ENCODE assay signal across 13 cellular contexts in genomic region chr4:153485374-153485773, GRCh38. TPM values are rescaled to one million over a fixed set of nuclear protein-coding genes. Genes with fewer than 3 reads are reported as not detected.
DNase-seq lines count a peak whose midpoint lies in the region; ATAC-seq and TF ChIP-seq lines count a peak whose summit lies in the region.
"Had no signal": no experiment of that assay in that cellular context is flagged by ENCODE, and none has a peak within 500 bp of the region (broad histone marks: within the 10 kb centered on the region; RNA-seq: fewer than 3 reads in every experiment).

No MANE protein-coding gene starts in this region.

- H3K36me3 ChIP-seq in CD8-positive, alpha-beta memory T cell (ENCODE audit: insufficient read depth, low read length), result no peaks in the 10 kb centered on the region
- H3K36me3 ChIP-seq in GM23338 (ENCODE audit: insufficient read depth) (no peaks in the 10 kb centered on the region), psoas muscle (ENCODE audit: insufficient read depth in 1 of 2, low read depth in 1 of 2) (peaks cover 0 to 5% of the 10 kb centered on the region in 2 donors)

- H3K9me2 ChIP-seq in GM23338 (ENCODE audit: insufficient read depth), result no peaks in the 10 kb centered on the region

- peaks cover 73 to 87% (median 85%) of the 10 kb centered on the region in 3 donors for H3K4me1 Mint-ChIP-seq in CD8-positive, alpha-beta memory T cell
- peaks cover 50% of the 10 kb centered on the region for H3K4me1 Mint-ChIP-seq in GM23338
- H3K4me1 Mint-ChIP-seq in activated naive CD8-positive, alpha-beta T cell treated with anti-CD3 and anti-CD28 coated beads, Interleukin-2, amount 50 U/mL, for 24 hours, result peaks cover 83% of the 10 kb centered on the region

- 0 out of 2 replicates have a peak, but pooled peaks cover 4% of the 10 kb centered on the region for H4K20me1 ChIP-seq in GM23338 (replicated peaks; ENCODE audit: insufficient read depth)

- no peak overlapping the region for H3K27ac ChIP-seq in CD8-positive, alpha-beta memory T cell (ENCODE audit: low read depth, low read length)
- H3K27ac ChIP-seq in GM23338 (ENCODE audit: low read depth), result peak overlapping the region; percentile 37; the same call in 1 of the 2 replicates
- peak overlapping the region; percentile 87 for H3K27ac ChIP-seq in psoas muscle

- no peaks in the 10 kb centered on the region for H3K9me3 Mint-ChIP-seq in CD8-positive, alpha-beta memory T cell
- no peaks in the 10 kb centered on the region for H3K9me3 Mint-ChIP-seq in GM23338
- H3K9me3 Mint-ChIP-seq in activated naive CD8-positive, alpha-beta T cell treated with anti-CD3 and anti-CD28 coated beads, Interleukin-2, amount 50 U/mL, for 24 hours, result no peaks in the 10 kb centered on the region
- H3K9me3 Mint-ChIP-seq: brain had no signal

- POLR2A ChIA-PET in CD8-positive, alpha-beta memory T cell (lab: Charles Lee), result no interaction called here

- no peak overlapping the region for H3K4me3 ChIP-seq in CD8-positive, alpha-beta memory T cell (ENCODE audit: low read length)
- H3K4me3 ChIP-seq in GM23338, result no peak overlapping the region
- H3K4me3 ChIP-seq in psoas muscle, result no peak overlapping the region

- CTCF ChIA-PET in CD8-positive, alpha-beta memory T cell (lab: Charles Lee), result interaction anchor here (10.8 kb wide), 1 partner anchor 19 kb away, joined by 70 read pairs; the partner anchor contains the start of gene TMEM131L

- intact Hi-C loops in psoas muscle (cut with DNase I), result loop anchor here in 1 of 2 donors (5.0 kb wide), 1 partner anchor 82 kb away; no protein-coding TSS in a partner anchor

- H3K4me3 Mint-ChIP-seq in CD8-positive, alpha-beta memory T cell, result peak overlapping the region in 1 of 7 donors; percentile 85
- H3K4me3 Mint-ChIP-seq in GM23338, result no peak overlapping the region
- H3K4me3 Mint-ChIP-seq in activated naive CD8-positive, alpha-beta T cell treated with anti-CD3 and anti-CD28 coated beads, Interleukin-2, amount 50 U/mL, for 24 hours, result no peak overlapping the region
- H3K4me3 Mint-ChIP-seq: brain had no signal

- H2AFZ ChIP-seq in GM23338, result no peak overlapping the region

- H3K36me3 Mint-ChIP-seq in CD8-positive, alpha-beta memory T cell, result peaks cover 0 to 16% (median 2%) of the 10 kb centered on the region in 3 donors
- H3K36me3 Mint-ChIP-seq in GM23338 (ENCODE audit: low read depth), result peaks cover 6% of the 10 kb centered on the region
- H3K36me3 Mint-ChIP-seq in activated naive CD8-positive, alpha-beta T cell treated with anti-CD3 and anti-CD28 coated beads, Interleukin-2, amount 50 U/mL, for 24 hours (ENCODE audit: low read depth), result peaks cover 23% of the 10 kb centered on the region

- ATAC-seq in GM23338, result no peak
- ATAC-seq in activated naive CD8-positive, alpha-beta T cell treated with anti-CD3 and anti-CD28 coated beads, Interleukin-2, amount 50 U/mL, for 24 hours, result no peak
- ATAC-seq in psoas muscle, result no peak

- H3K4me1 ChIP-seq in CD8-positive, alpha-beta memory T cell (ENCODE audit: insufficient read depth, low read length), result peaks cover 84% of the 10 kb centered on the region
- H3K4me1 ChIP-seq in GM23338 (ENCODE audit: insufficient read depth) (peaks cover 47% of the 10 kb centered on the region), psoas muscle (peaks cover 79% of the 10 kb centered on the region)

- 0 out of 2 replicates have a peak, but pooled peaks cover 7% of the 10 kb centered on the region for H3F3A ChIP-seq in GM23338 (replicated peaks; ENCODE audit: low read depth)

- peak overlapping the region in 7 of 8 donors; percentile 44 to 97 (median 75) for H3K27ac Mint-ChIP-seq in CD8-positive, alpha-beta memory T cell
- no peak overlapping the region; the same call in 1 of the 2 replicates for H3K27ac Mint-ChIP-seq in GM23338
- peak overlapping the region; percentile 12 for H3K27ac Mint-ChIP-seq in activated naive CD8-positive, alpha-beta T cell treated with anti-CD3 and anti-CD28 coated beads, Interleukin-2, amount 50 U/mL, for 24 hours

- WGBS in psoas muscle, 3 donors, result 69 to 89% (median 78%) methylated on average over 1 of the region's 1 CpG

- no peaks in the 10 kb centered on the region for H3K27me3 Mint-ChIP-seq in CD8-positive, alpha-beta memory T cell
- peaks cover 3% of the 10 kb centered on the region for H3K27me3 Mint-ChIP-seq in GM23338 (ENCODE audit: insufficient read depth, low read depth, poor library complexity)
- H3K27me3 Mint-ChIP-seq in activated naive CD8-positive, alpha-beta T cell treated with anti-CD3 and anti-CD28 coated beads, Interleukin-2, amount 50 U/mL, for 24 hours, result peaks cover 2% of the 10 kb centered on the region
- H3K27me3 Mint-ChIP-seq: brain had no signal

- no peak for DNase-seq in CD8-positive, alpha-beta memory T cell
- no peak for DNase-seq in GM23338 (ENCODE audit: low spot score)
- DNase-seq in activated naive CD8-positive, alpha-beta T cell treated with anti-CD3 and anti-CD28 coated beads, Interleukin-2, amount 50 U/mL, for 24 hours, result no peak
- no peak for DNase-seq in psoas muscle
- DNase-seq in NCI-H2227 (lab: John Stamatoyannopoulos, UW; ENCODE audit: unreplicated experiment), result no peak
- DNase-seq in cerebellar cortex (ENCODE audit: low spot score), result no peak
- DNase-seq in UCSD-AML1 (lab: John Stamatoyannopoulos, UW; ENCODE audit: unreplicated experiment), result no peak
- DNase-seq: KBM-7, kidney glomerular epithelial cell, NCI-H1436 treated with DMSO at 0.1 percent for 48 hours, SIG-M5, substantia nigra had no signal

- no peaks in the 10 kb centered on the region for H3K9me3 ChIP-seq in CD8-positive, alpha-beta memory T cell (ENCODE audit: low read length)
- H3K9me3 ChIP-seq in psoas muscle, result no peaks in the 10 kb centered on the region

- TF ChIP-seq CTCF in GM23338 (conservative IDR thresholded peaks at IDR 0.05; ENCODE audit: low read depth in 2 of 2) (no peak), psoas muscle (IDR thresholded peaks at IDR 0.05) (no peak)

- no peaks in the 10 kb centered on the region for H3K27me3 ChIP-seq in CD8-positive, alpha-beta memory T cell (ENCODE audit: insufficient read depth, low read length, poor library complexity, severe bottlenecking)
- H3K27me3 ChIP-seq in GM23338 (ENCODE audit: insufficient read depth) (no peaks in the 10 kb centered on the region), psoas muscle (ENCODE audit: insufficient read depth in 3 of 3, low read length in 2 of 3) (no peaks in the 10 kb centered on the region)

- H3K4me2 ChIP-seq in GM23338, result no peak overlapping the region

- peaks cover 69% of the 10 kb centered on the region for H3K79me2 ChIP-seq in GM23338 (replicated peaks; ENCODE audit: insufficient read depth)

TF ChIP-seq in GM23338, 12 proteins besides CTCF, POLR2A, EP300 and RAD21 (continues in another document):
- TF ChIP-seq EZH2phosphoT487 (IDR thresholded peaks at IDR 0.05; ENCODE audit: unreplicated experiment), result no peak
- no peak for TF ChIP-seq EZH2 (IDR thresholded peaks at IDR 0.05; ENCODE audit: low read depth, unreplicated experiment)
- no peak for TF ChIP-seq ZNF114 (CRISPR knock-in tag; IDR thresholded peaks at IDR 0.05)
- no peak for TF ChIP-seq CREB1 (CRISPR knock-in tag; IDR thresholded peaks at IDR 0.05; ENCODE audit: low read depth)
- no peak for TF ChIP-seq NANOG (IDR thresholded peaks at IDR 0.05; ENCODE audit: borderline replicate concordance)
- no peak for TF ChIP-seq STAT1 (IDR thresholded peaks at IDR 0.05; ENCODE audit: unreplicated experiment)
- no peak for TF ChIP-seq JUNB (IDR thresholded peaks at IDR 0.05; ENCODE audit: unreplicated experiment)
- TF ChIP-seq REST (IDR thresholded peaks at IDR 0.05; ENCODE audit: unreplicated experiment), result no peak
- no peak for TF ChIP-seq ETS1 (IDR thresholded peaks at IDR 0.05)

RNA-seq across cellular contexts. Expression of gene TMEM131L, which starts 19.2 kb away (rescaled TPM):
- 10 to 100 TPM; 28.1 to 29.6 TPM for total RNA-seq in CD8-positive, alpha-beta memory T cell
- 28.6 TPM for polyA plus RNA-seq in CD8-positive, alpha-beta memory T cell
- 32.2 and 35.0 TPM in 2 replicates for total RNA-seq in GM23338 (2014; rRNA removed; shearing (Covaris generic))
- 11.1 TPM in 2 replicates for polyA plus RNA-seq in GM23338 (2016; fragmentation: Nextera tagmentation; extraction: Ambion mirVana)
- 10 to 100 TPM in 2 of 4 donors, 1 to 10 TPM in 2; 6.9 to 21.2 (median 11.5) TPM for total RNA-seq in psoas muscle
- polyA plus RNA-seq in psoas muscle, result 1 to 10 TPM; 2.1 to 6.7 (median 3.3) TPM
